8 cellular contexts compared by ENCODE assay signal in the genomic region with DNA sequence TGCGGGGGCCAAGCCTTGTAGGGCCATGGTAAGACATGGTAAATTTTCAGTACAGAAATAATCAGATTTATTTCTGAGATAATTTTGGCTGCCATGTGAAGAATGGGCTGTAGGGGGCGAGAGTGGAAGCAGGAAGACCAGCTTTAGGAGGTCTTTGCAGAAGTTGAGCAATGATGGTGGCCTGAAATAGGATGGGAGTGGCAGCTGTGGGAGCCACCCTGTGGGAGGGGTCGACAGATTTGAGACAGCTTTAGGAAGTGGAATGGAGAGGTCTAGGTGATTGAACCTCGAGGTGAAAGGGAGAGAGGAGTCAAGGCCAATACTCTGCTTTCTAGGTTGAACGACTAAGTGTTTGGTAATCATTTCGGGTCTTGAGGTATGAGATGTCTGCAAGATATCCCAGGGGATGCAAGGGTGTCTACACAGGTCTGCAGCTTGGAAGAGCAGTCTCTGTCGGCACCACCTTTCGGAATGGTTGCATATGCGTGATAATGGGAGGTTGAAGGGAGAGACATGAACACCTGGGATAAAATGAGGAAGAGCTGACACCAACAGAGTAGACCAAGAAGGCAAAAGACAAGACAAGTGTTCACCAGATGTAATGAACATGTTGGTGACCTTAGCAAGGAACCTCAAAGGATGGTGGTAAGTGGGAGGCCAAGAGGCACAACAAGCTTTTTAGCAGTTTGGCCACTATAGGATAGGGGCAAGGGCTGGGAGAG. TPM values are rescaled to one million over a fixed set of nuclear protein-coding genes. Genes with fewer than 3 reads are reported as not detected.
A peak's percentile ranks its signal among the peaks of the same experiment; 100 is the strongest.
DNase-seq lines count a peak whose midpoint lies in the region; ATAC-seq and TF ChIP-seq lines count a peak whose summit lies in the region.

No MANE protein-coding gene starts in this region.

- H3K4me3 ChIP-seq in brain microvascular endothelial cell (ENCODE audit: low read depth, low read length): no peak overlapping the region

- in situ Hi-C loops in brain microvascular endothelial cell (cut with HindIII; ENCODE audit: low pct_ligation_motif_present, low sequenced_read_pairs): loop anchor here (10.0 kb wide), 1 partner anchor 121 kb away; a partner anchor contains a TSS

- ATAC-seq in HG02588 (IDR thresholded peaks at IDR 0.05; ENCODE audit: unreplicated experiment): no peak

- no peaks in the 10 kb centered on the region for H3K27me3 ChIP-seq in brain microvascular endothelial cell (replicated peaks)

- H3K36me3 ChIP-seq in brain microvascular endothelial cell (replicated peaks): peaks cover 14% of the 10 kb centered on the region

- H3K27ac ChIP-seq in brain microvascular endothelial cell: no peak overlapping the region

- DNase-seq in NCI-H2107 treated with DMSO at 0.1 percent for 48 hours (lab: John Stamatoyannopoulos, UW; ENCODE audit: unreplicated experiment) (peak; percentile 14), NCI-H2107 (lab: John Stamatoyannopoulos, UW) (no peak), KG1 (lab: John Stamatoyannopoulos, UW) (peak; percentile 54), SKM-1 (lab: John Stamatoyannopoulos, UW; ENCODE audit: unreplicated experiment) (peak; percentile 60), brain microvascular endothelial cell (no peak), lung microvascular endothelial cell (ENCODE audit: low read depth in 2 of 2) (peak; percentile 56 to 69), HK-2 (ENCODE audit: unreplicated experiment) (no peak)

- peak; percentile 88 for TF ChIP-seq CTCF in brain microvascular endothelial cell (IDR thresholded peaks at IDR 0.05; ENCODE audit: low read depth, low read length, missing control alignments)

RNA-seq across cellular contexts. Expression of a gene that starts 4.2 kb away (rescaled TPM):
- 26.8 and 41.7 TPM in 2 replicates for total RNA-seq in lung microvascular endothelial cell

RNA-seq across cellular contexts. Expression of a gene that starts 15.6 kb away (rescaled TPM):
- total RNA-seq in lung microvascular endothelial cell: 28.3 and 40.5 TPM in 2 replicates

RNA-seq across cellular contexts. Expression of a gene that starts 17.1 kb away (rescaled TPM):
- total RNA-seq in lung microvascular endothelial cell: 23.5 and 39.9 TPM in 2 replicates

RNA-seq across cellular contexts. Expression of a gene that starts 33.4 kb away (rescaled TPM):
- total RNA-seq in lung microvascular endothelial cell: not detected in 2 replicates

Comparison
In these comparisons a context has a peak if more than half of its experiments do, and no peak if none do; other contexts are left out.
1. DNase-seq: peak in NCI-H2107 treated with DMSO at 0.1 percent for 48 hours (single experiment), KG1 (single experiment), SKM-1 (single experiment) and lung microvascular endothelial cell (2 of 2); none in NCI-H2107 (single experiment), brain microvascular endothelial cell (single experiment) and HK-2 (single experiment).